Comparison of ENCODE assay signal across 8 cellular contexts in genomic region chr19:8609210-8610040, GRCh38. TPM values are rescaled to one million over a fixed set of nuclear protein-coding genes. Genes with fewer than 3 reads are reported as not detected.
DNase-seq lines count a peak whose midpoint lies in the region; ATAC-seq and TF ChIP-seq lines count a peak whose summit lies in the region.

No MANE protein-coding gene starts in this region.

- peak; percentile 32 for DNase-seq in medulla oblongata (ENCODE audit: extremely low spot score)
- DNase-seq in DMS153 (lab: John Stamatoyannopoulos, UW) = no peak

- peak overlapping the region; percentile 46 for H3K4me3 ChIP-seq in ectodermal cell (ENCODE audit: insufficient read depth, low read depth, low read length)
- peak overlapping the region; percentile 66 for H3K4me3 ChIP-seq in thymus (ENCODE audit: low read length)

- ATAC-seq in SK-N-SH treated with all-trans-retinoic acid at 6 μM for 48 hours = peak; percentile 70
- no peak for ATAC-seq in GM18498 (IDR thresholded peaks at IDR 0.05; ENCODE audit: unreplicated experiment)
- ATAC-seq in GM18520 (IDR thresholded peaks at IDR 0.05; ENCODE audit: unreplicated experiment) = no peak

- WGBS in ectodermal cell, 2 experiments = 1% methylated on average over 47 of the region's 47 CpGs
- WGBS in thymus = 9% methylated on average over 47 of the region's 47 CpGs

- H3K9ac ChIP-seq in ES-I3 (ENCODE audit: low read depth, low read length) = peak overlapping the region; percentile 56

- peak overlapping the region; percentile 76 for H3K27ac ChIP-seq in ectodermal cell (ENCODE audit: insufficient read depth, low read depth, low read length, poor library complexity, severe bottlenecking)
- peak overlapping the region; percentile 20 for H3K27ac ChIP-seq in thymus (ENCODE audit: low read depth)

- no peaks in the 10 kb centered on the region; the same call in 1 of the 2 replicates for H3K36me3 ChIP-seq in ES-I3 (ENCODE audit: insufficient read depth, low read length)
- H3K36me3 ChIP-seq in ectodermal cell (ENCODE audit: control insufficient read depth, insufficient read depth, low read length) = peaks cover 6% of the 10 kb centered on the region
- peaks cover 8% of the 10 kb centered on the region for H3K36me3 ChIP-seq in thymus (ENCODE audit: control insufficient read depth, insufficient read depth)

- H3K27me3 ChIP-seq in ectodermal cell (ENCODE audit: control insufficient read depth, insufficient read depth, low read length, poor library complexity, severe bottlenecking) (no peaks in the 10 kb centered on the region), thymus (ENCODE audit: control insufficient read depth, insufficient read depth) (no peaks in the 10 kb centered on the region)

- H3K9me3 ChIP-seq in ES-I3 (ENCODE audit: control insufficient read depth, insufficient read depth, low read length) = peaks cover 4% of the 10 kb centered on the region; the same call in 1 of the 2 replicates
- no peaks in the 10 kb centered on the region for H3K9me3 ChIP-seq in ectodermal cell (ENCODE audit: control insufficient read depth, low read length)
- H3K9me3 ChIP-seq in thymus (ENCODE audit: control insufficient read depth) = peaks cover 2% of the 10 kb centered on the region

- H3K4me1 ChIP-seq in ES-I3 (ENCODE audit: insufficient read depth, low read length) (peaks cover 11% of the 10 kb centered on the region; the same call in 1 of the 2 replicates), ectodermal cell (ENCODE audit: control insufficient read depth, insufficient read depth, low read length) (peaks cover 13% of the 10 kb centered on the region), thymus (ENCODE audit: control insufficient read depth, insufficient read depth, low read length) (peaks cover 6% of the 10 kb centered on the region)

TF ChIP-seq in SK-N-SH treated with all-trans-retinoic acid at 6 μM for 48 hours, 23 proteins besides CTCF, POLR2A, EP300 and RAD21:
- no peak for TF ChIP-seq PATZ1 (CRISPR knock-in tag; IDR thresholded peaks at IDR 0.05; ENCODE audit: borderline replicate concordance)
- TF ChIP-seq, protein P1, sequence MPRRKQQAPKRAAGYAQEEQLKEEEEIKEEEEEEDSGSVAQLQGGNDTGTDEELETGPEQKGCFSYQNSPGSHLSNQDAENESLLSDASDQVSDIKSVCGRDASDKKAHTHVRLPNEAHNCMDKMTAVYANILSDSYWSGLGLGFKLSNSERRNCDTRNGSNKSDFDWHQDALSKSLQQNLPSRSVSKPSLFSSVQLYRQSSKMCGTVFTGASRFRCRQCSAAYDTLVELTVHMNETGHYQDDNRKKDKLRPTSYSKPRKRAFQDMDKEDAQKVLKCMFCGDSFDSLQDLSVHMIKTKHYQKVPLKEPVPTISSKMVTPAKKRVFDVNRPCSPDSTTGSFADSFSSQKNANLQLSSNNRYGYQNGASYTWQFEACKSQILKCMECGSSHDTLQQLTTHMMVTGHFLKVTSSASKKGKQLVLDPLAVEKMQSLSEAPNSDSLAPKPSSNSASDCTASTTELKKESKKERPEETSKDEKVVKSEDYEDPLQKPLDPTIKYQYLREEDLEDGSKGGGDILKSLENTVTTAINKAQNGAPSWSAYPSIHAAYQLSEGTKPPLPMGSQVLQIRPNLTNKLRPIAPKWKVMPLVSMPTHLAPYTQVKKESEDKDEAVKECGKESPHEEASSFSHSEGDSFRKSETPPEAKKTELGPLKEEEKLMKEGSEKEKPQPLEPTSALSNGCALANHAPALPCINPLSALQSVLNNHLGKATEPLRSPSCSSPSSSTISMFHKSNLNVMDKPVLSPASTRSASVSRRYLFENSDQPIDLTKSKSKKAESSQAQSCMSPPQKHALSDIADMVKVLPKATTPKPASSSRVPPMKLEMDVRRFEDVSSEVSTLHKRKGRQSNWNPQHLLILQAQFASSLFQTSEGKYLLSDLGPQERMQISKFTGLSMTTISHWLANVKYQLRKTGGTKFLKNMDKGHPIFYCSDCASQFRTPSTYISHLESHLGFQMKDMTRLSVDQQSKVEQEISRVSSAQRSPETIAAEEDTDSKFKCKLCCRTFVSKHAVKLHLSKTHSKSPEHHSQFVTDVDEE (CRISPR knock-in tag; IDR thresholded peaks at IDR 0.05) = 0 out of 2 replicates have a peak, but pooled peaks have one; percentile 27
TF ChIP-seq in SK-N-SH treated with all-trans-retinoic acid at 6 μM for 48 hours: peak in this region for 1.

RNA-seq across cellular contexts. Expression of gene ADAMTS10, which starts 1.1 kb away (rescaled TPM):
- polyA plus RNA-seq in ectodermal cell (2013, experiment 1 of 4) = 19.8 TPM
- 24.1 TPM for polyA plus RNA-seq in ectodermal cell (2013, experiment 2 of 4)
- 18.2 TPM for polyA plus RNA-seq in ectodermal cell (2013, experiment 3 of 4)
- 17.6 TPM for polyA plus RNA-seq in ectodermal cell (2013, experiment 4 of 4)
- 41.7 TPM for polyA plus RNA-seq in thymus

RNA-seq across cellular contexts. Expression of gene NFILZ, which starts 21.0 kb away (rescaled TPM):
- polyA plus RNA-seq in ectodermal cell (2013, experiment 1 of 4) = not detected
- not detected for polyA plus RNA-seq in ectodermal cell (2013, experiment 2 of 4)
- polyA plus RNA-seq in ectodermal cell (2013, experiment 3 of 4) = not detected
- polyA plus RNA-seq in ectodermal cell (2013, experiment 4 of 4) = not detected
- polyA plus RNA-seq in thymus = not detected

RNA-seq across cellular contexts. Expression of gene MYO1F, which starts 32.2 kb away (rescaled TPM):
- 0.43 TPM for polyA plus RNA-seq in ectodermal cell (2013, experiment 1 of 4)
- polyA plus RNA-seq in ectodermal cell (2013, experiment 2 of 4) = 0.16 TPM
- 0.16 TPM for polyA plus RNA-seq in ectodermal cell (2013, experiment 3 of 4)
- polyA plus RNA-seq in ectodermal cell (2013, experiment 4 of 4) = 0.16 TPM
- polyA plus RNA-seq in thymus = 20.8 TPM
